ENCODE assay signal across 1 cellular context in the genomic region with DNA sequence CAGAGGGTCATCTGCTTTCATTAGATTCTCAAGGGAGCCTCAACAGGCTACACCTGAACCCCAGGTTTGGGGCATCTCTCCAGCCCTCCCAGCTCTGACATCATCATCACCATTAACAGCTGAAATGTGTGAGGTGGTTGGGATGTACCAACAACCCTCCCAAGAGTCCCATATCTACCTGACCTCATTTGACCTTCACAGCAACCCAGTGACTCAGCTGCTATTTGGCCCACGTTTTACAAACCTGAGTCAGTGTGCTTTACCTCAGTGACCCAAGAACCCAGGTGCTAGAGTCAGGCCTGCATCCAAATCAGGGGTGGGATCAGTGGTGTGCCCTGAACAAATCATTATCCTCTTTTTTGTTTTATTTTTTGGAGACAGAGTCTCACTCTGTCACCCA.
A peak's percentile ranks its signal among the peaks of the same experiment; 100 is the strongest.
TF ChIP-seq lines count a peak whose summit lies in the region.

No MANE protein-coding gene starts in this region.

TF ChIP-seq in K562, 482 proteins besides CTCF, POLR2A, EP300 and RAD21 (continued from another document and continues in another):
- no peak for TF ChIP-seq MNT (conservative IDR thresholded peaks at IDR 0.05)
- no peak for TF ChIP-seq HCFC1 (IDR thresholded peaks at IDR 0.05; ENCODE audit: low read depth, low read length)
- no peak for TF ChIP-seq PHF20 (IDR thresholded peaks at IDR 0.05; ENCODE audit: partially characterized antibody)
- TF ChIP-seq FOXK1 (CRISPR knock-in tag; IDR thresholded peaks at IDR 0.05; ENCODE audit: borderline replicate concordance) = no peak
- no peak for TF ChIP-seq TRIM28 (IDR thresholded peaks at IDR 0.05)
- no peak for TF ChIP-seq BCOR (IDR thresholded peaks at IDR 0.05)
- TF ChIP-seq PHTF2 (CRISPR knock-in tag; IDR thresholded peaks at IDR 0.05) = no peak
- no peak for TF ChIP-seq ASH1L (IDR thresholded peaks at IDR 0.05; ENCODE audit: borderline replicate concordance, low read depth, partially characterized antibody)
- no peak for TF ChIP-seq DIDO1 (tag; IDR thresholded peaks at IDR 0.05; ENCODE audit: low read depth)
- no peak for TF ChIP-seq L3MBTL2 (IDR thresholded peaks at IDR 0.05)
- TF ChIP-seq PCBP1 (IDR thresholded peaks at IDR 0.05; ENCODE audit: low read depth, low read length, poor library complexity, severe bottlenecking) = no peak
- no peak for TF ChIP-seq CCNT2 (IDR thresholded peaks at IDR 0.05; ENCODE audit: borderline replicate concordance, extremely low read depth, insufficient read length, low read depth, low read length)
- TF ChIP-seq ARID3A (IDR thresholded peaks at IDR 0.05; ENCODE audit: borderline replicate concordance, low read depth, low read length) = no peak
- no peak for TF ChIP-seq GABPB2 (CRISPR knock-in tag; conservative IDR thresholded peaks at IDR 0.05)
- TF ChIP-seq XRCC5 (IDR thresholded peaks at IDR 0.05; ENCODE audit: low read depth, low read length) = no peak
- TF ChIP-seq NR2C2 (CRISPR knock-in tag; IDR thresholded peaks at IDR 0.05) = no peak
- peak; percentile 25; the same call in 1 of the 2 replicates for TF ChIP-seq NR2C2 (tag; IDR thresholded peaks at IDR 0.05)
- TF ChIP-seq ATF6 (CRISPR knock-in tag; IDR thresholded peaks at IDR 0.05) = no peak
- TF ChIP-seq ZFX (CRISPR knock-in tag; IDR thresholded peaks at IDR 0.05) = no peak
- no peak for TF ChIP-seq ZNF57 (CRISPR knock-in tag; IDR thresholded peaks at IDR 0.05)
- TF ChIP-seq TCF15 (CRISPR knock-in tag; IDR thresholded peaks at IDR 0.05) = no peak
- TF ChIP-seq ATF7 (IDR thresholded peaks at IDR 0.05) = peak; percentile 61; the same call in 1 of the 2 replicates
- TF ChIP-seq ZNF431 (CRISPR knock-in tag; IDR thresholded peaks at IDR 0.05) = no peak
- no peak for TF ChIP-seq HNRNPL (IDR thresholded peaks at IDR 0.05; ENCODE audit: low read depth, low read length)
- peak; percentile 90 for TF ChIP-seq PRDM10 (IDR thresholded peaks at IDR 0.05; ENCODE audit: partially characterized antibody)
- TF ChIP-seq ZFP91 (CRISPR knock-in tag; IDR thresholded peaks at IDR 0.05) = no peak
- no peak for TF ChIP-seq NR3C1 (CRISPR knock-in tag; IDR thresholded peaks at IDR 0.05)
- no peak for TF ChIP-seq ZNF124 (CRISPR knock-in tag; IDR thresholded peaks at IDR 0.05)
- TF ChIP-seq PREB (CRISPR knock-in tag; IDR thresholded peaks at IDR 0.05) = no peak
- TF ChIP-seq ZBTB34 (CRISPR knock-in tag; IDR thresholded peaks at IDR 0.05) = no peak
- no peak for TF ChIP-seq NR4A1 (CRISPR knock-in tag; IDR thresholded peaks at IDR 0.05)
- TF ChIP-seq NR4A1 (tag; IDR thresholded peaks at IDR 0.05) = no peak
- TF ChIP-seq ZNF3 (CRISPR knock-in tag; IDR thresholded peaks at IDR 0.05) = no peak
- peak in 1 of 2 experiments; percentile 16; a peak in 1 of 4 replicates for TF ChIP-seq RCOR1 (IDR thresholded peaks at IDR 0.05; ENCODE audit: borderline replicate concordance in 1 of 2, low read depth in 2 of 2, low read length in 2 of 2)
- TF ChIP-seq JUND (IDR thresholded peaks at IDR 0.05; ENCODE audit: borderline replicate concordance, low read depth, low read length) = peak; percentile 54; the same call in 1 of the 2 replicates
- TF ChIP-seq JUND (tag; IDR thresholded peaks at IDR 0.05; ENCODE audit: borderline replicate concordance, low read depth, low read length) = peak; percentile 62; the same call in 1 of the 3 replicates
- no peak for TF ChIP-seq TOE1 (IDR thresholded peaks at IDR 0.05; ENCODE audit: borderline replicate concordance)
- no peak for TF ChIP-seq TOE1 (CRISPR knock-in tag; IDR thresholded peaks at IDR 0.05; ENCODE audit: borderline replicate concordance, low read depth)
- TF ChIP-seq ATF1 (CRISPR knock-in tag; IDR thresholded peaks at IDR 0.05) = no peak
- 0 out of 2 replicates have a peak, but pooled peaks have one; percentile 15 for TF ChIP-seq ATF1 (tag; IDR thresholded peaks at IDR 0.05)
- peak; percentile 89 for TF ChIP-seq ESRRA (IDR thresholded peaks at IDR 0.05; ENCODE audit: borderline replicate concordance, low read depth)
- TF ChIP-seq, protein P1, sequence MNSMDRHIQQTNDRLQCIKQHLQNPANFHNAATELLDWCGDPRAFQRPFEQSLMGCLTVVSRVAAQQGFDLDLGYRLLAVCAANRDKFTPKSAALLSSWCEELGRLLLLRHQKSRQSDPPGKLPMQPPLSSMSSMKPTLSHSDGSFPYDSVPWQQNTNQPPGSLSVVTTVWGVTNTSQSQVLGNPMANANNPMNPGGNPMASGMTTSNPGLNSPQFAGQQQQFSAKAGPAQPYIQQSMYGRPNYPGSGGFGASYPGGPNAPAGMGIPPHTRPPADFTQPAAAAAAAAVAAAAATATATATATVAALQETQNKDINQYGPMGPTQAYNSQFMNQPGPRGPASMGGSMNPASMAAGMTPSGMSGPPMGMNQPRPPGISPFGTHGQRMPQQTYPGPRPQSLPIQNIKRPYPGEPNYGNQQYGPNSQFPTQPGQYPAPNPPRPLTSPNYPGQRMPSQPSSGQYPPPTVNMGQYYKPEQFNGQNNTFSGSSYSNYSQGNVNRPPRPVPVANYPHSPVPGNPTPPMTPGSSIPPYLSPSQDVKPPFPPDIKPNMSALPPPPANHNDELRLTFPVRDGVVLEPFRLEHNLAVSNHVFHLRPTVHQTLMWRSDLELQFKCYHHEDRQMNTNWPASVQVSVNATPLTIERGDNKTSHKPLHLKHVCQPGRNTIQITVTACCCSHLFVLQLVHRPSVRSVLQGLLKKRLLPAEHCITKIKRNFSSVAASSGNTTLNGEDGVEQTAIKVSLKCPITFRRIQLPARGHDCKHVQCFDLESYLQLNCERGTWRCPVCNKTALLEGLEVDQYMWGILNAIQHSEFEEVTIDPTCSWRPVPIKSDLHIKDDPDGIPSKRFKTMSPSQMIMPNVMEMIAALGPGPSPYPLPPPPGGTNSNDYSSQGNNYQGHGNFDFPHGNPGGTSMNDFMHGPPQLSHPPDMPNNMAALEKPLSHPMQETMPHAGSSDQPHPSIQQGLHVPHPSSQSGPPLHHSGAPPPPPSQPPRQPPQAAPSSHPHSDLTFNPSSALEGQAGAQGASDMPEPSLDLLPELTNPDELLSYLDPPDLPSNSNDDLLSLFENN (IDR thresholded peaks at IDR 0.05; ENCODE audit: low read depth in 2 of 2, low read length in 2 of 2) = no peak
- TF ChIP-seq HDAC6 (IDR thresholded peaks at IDR 0.05; ENCODE audit: low read depth, low read length) = no peak
- no peak for TF ChIP-seq IRF9 (tag; IDR thresholded peaks at IDR 0.05)
- TF ChIP-seq ILK (tag; IDR thresholded peaks at IDR 0.05; ENCODE audit: borderline replicate concordance, low read depth) = no peak
- no peak for TF ChIP-seq PTTG1 (tag; IDR thresholded peaks at IDR 0.05; ENCODE audit: low read depth)
- no peak for TF ChIP-seq CBFA2T3 (IDR thresholded peaks at IDR 0.05)
